Comparison of ENCODE assay signal across 12 cellular contexts in the genomic region with DNA sequence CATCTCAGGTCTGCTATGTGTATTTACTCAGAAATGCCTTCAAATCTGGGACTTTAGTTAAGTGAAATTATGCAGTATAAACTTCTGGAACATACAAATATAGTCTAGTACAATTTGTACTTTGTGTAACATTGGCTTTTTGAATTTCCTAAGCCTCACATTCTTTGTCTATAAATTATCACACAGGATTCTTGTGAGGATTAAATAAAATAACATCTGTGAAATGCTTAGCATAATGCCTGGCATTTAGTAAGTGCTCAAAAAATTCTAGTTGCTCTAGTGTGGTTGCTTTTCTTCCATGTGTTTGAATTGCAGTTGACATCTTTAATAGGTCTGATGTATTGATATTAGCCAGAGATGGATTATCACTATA. TPM values are rescaled to one million over a fixed set of nuclear protein-coding genes. Genes with fewer than 3 reads are reported as not detected.
DNase-seq lines count a peak whose midpoint lies in the region; TF ChIP-seq lines count a peak whose summit lies in the region.
"Had no signal": no experiment of that assay in that cellular context is flagged by ENCODE, and none has a peak within 500 bp of the region (broad histone marks: within the 10 kb centered on the region; RNA-seq: fewer than 3 reads in every experiment).

No MANE protein-coding gene starts in this region.

- no peaks in the 10 kb centered on the region for H3K27me3 Mint-ChIP-seq in T-helper 1 cell treated with Interleukin-12 subunit alpha and Interleukin-12 subunit beta and Interleukin-4 antibody, amounts not matched to agents 30 μg/mL and 1 μg/mL, for 36 hours (ENCODE audit: low read depth)
- H3K27me3 Mint-ChIP-seq: activated B cell treated with CpG ODN at 0.5 μM for 24 hours had no signal

- peaks cover 39% of the 10 kb centered on the region for H3K4me1 Mint-ChIP-seq in T-helper 1 cell treated with Interleukin-12 subunit alpha and Interleukin-12 subunit beta and Interleukin-4 antibody, amounts not matched to agents 30 μg/mL and 1 μg/mL, for 36 hours (ENCODE audit: low read depth)

- H3K79me2 ChIP-seq in PC-9 (ENCODE audit: low read depth), result peaks cover 57% of the 10 kb centered on the region
- peaks cover 9% of the 10 kb centered on the region for H3K79me2 ChIP-seq in hepatocyte

- H3K4me3 ChIP-seq in PC-9 (peak overlapping the region; percentile 1; the same call in 1 of the 2 replicates), hepatocyte (no peak overlapping the region)
- H3K4me3 ChIP-seq: gastroesophageal sphincter had no signal

- no peak for TF ChIP-seq CTCF in PC-9 (conservative IDR thresholded peaks at IDR 0.05)
- TF ChIP-seq CTCF in hepatocyte (IDR thresholded peaks at IDR 0.05; ENCODE audit: poor library complexity), result no peak

- H3K4me3 Mint-ChIP-seq in T-helper 1 cell treated with Interleukin-12 subunit alpha and Interleukin-12 subunit beta and Interleukin-4 antibody, amounts not matched to agents 30 μg/mL and 1 μg/mL, for 36 hours, result no peak overlapping the region
- H3K4me3 Mint-ChIP-seq: activated B cell treated with CpG ODN at 0.5 μM for 24 hours had no signal

- H3K27me3 ChIP-seq in PC-9 (ENCODE audit: insufficient read depth, low read depth) (no peaks in the 10 kb centered on the region), hepatocyte (no peaks in the 10 kb centered on the region)
- H3K27me3 ChIP-seq: gastroesophageal sphincter had no signal

- no peaks in the 10 kb centered on the region; the same call in 1 of the 2 replicates for H3K36me3 ChIP-seq in PC-9 (ENCODE audit: low read depth)
- no peaks in the 10 kb centered on the region for H3K36me3 ChIP-seq in hepatocyte (replicated peaks; ENCODE audit: insufficient read depth, low read depth)
- H3K36me3 ChIP-seq: gastroesophageal sphincter had no signal

- H3K4me2 ChIP-seq in PC-9 (peak overlapping the region; percentile 98), hepatocyte (no peak overlapping the region)

- peak overlapping the region; percentile 13 for H3K27ac Mint-ChIP-seq in T-helper 1 cell treated with Interleukin-12 subunit alpha and Interleukin-12 subunit beta and Interleukin-4 antibody, amounts not matched to agents 30 μg/mL and 1 μg/mL, for 36 hours

- CTCF ChIA-PET in PC-9 (lab: Charles Lee), result no interaction called here

- H2AFZ ChIP-seq in PC-9, result no peak overlapping the region; the same call in 1 of the 2 replicates
- H2AFZ ChIP-seq in hepatocyte, result no peak overlapping the region

- no peak for DNase-seq in T-helper 1 cell
- DNase-seq in PC-9, result no peak
- no peak for DNase-seq in hepatocyte (ENCODE audit: low spot score)
- no peak for DNase-seq in A172 (ENCODE audit: low spot score)
- DNase-seq in SHP77 treated with DMSO at 0.1 percent for 48 hours (lab: John Stamatoyannopoulos, UW), result no peak
- DNase-seq: activated B cell treated with CpG ODN at 0.5 μM for 24 hours, DMS53, left colon, MM.1S, NCI-H226 had no signal

- H4K20me1 ChIP-seq in PC-9 (ENCODE audit: insufficient read depth) (no peaks in the 10 kb centered on the region), hepatocyte (ENCODE audit: insufficient read depth, poor library complexity, severe bottlenecking) (no peaks in the 10 kb centered on the region)

- H3K9me3 Mint-ChIP-seq in T-helper 1 cell treated with Interleukin-12 subunit alpha and Interleukin-12 subunit beta and Interleukin-4 antibody, amounts not matched to agents 30 μg/mL and 1 μg/mL, for 36 hours, result no peaks in the 10 kb centered on the region
- H3K9me3 Mint-ChIP-seq: activated B cell treated with CpG ODN at 0.5 μM for 24 hours had no signal

- intact Hi-C loops in PC-9 (cut with micrococcal nuclease; ENCODE audit: unreplicated experiment), result no loop called here

- H3K4me1 ChIP-seq in PC-9 (replicated peaks; ENCODE audit: insufficient read depth) (peaks cover 31% of the 10 kb centered on the region), hepatocyte (ENCODE audit: insufficient read depth) (peaks cover 6% of the 10 kb centered on the region)

- no TSS peak for BruUV-seq in PC-9 (replicated peaks; lab: Mats Ljungman, UMichigan)

- H3K27ac ChIP-seq in PC-9, result 0 out of 2 replicates have a peak overlapping the region, but pooled peaks have one; percentile 72
- peak overlapping the region; percentile 86 for H3K27ac ChIP-seq in hepatocyte
- H3K27ac ChIP-seq: gastroesophageal sphincter had no signal

- H3K9me3 ChIP-seq in PC-9 (ENCODE audit: insufficient read depth, low read depth) (no peaks in the 10 kb centered on the region), hepatocyte (ENCODE audit: low read depth) (no peaks in the 10 kb centered on the region)
- H3K9me3 ChIP-seq: gastroesophageal sphincter had no signal

- peaks cover 27% of the 10 kb centered on the region for H3F3A ChIP-seq in PC-9 (ENCODE audit: insufficient read depth, low read depth)

- POLR2A ChIA-PET in PC-9 (lab: Charles Lee; ENCODE audit: unreplicated experiment), result interaction anchor here (0.6 kb wide), 1 partner anchor 36 kb away, joined by 4 read pairs; no protein-coding TSS in a partner anchor

- H3K36me3 Mint-ChIP-seq in T-helper 1 cell treated with Interleukin-12 subunit alpha and Interleukin-12 subunit beta and Interleukin-4 antibody, amounts not matched to agents 30 μg/mL and 1 μg/mL, for 36 hours (ENCODE audit: low read depth), result peaks cover 15% of the 10 kb centered on the region

- H3K9me2 ChIP-seq in PC-9 (ENCODE audit: insufficient read depth) (no peaks in the 10 kb centered on the region), hepatocyte (replicated peaks; ENCODE audit: insufficient read depth) (no peaks in the 10 kb centered on the region)

RNA-seq across cellular contexts. Expression of a gene that starts 2.6 kb away (rescaled TPM):
- 83.9 and 94.5 TPM in 2 replicates for total RNA-seq in PC-9 (2021)
- 9.8 and 10.6 TPM in 2 replicates for total RNA-seq in hepatocyte
- 5.2 and 5.7 TPM in 2 replicates for polyA plus RNA-seq in hepatocyte
- total RNA-seq in A172 (2014; rRNA removed; shearing (Covaris generic)), result 87.2 and 94.1 TPM in 2 replicates

RNA-seq across cellular contexts. Expression of a gene that starts 3.1 kb away (rescaled TPM):
- total RNA-seq in PC-9 (2021), result 68.6 and 71.6 TPM in 2 replicates
- total RNA-seq in hepatocyte, result 15.3 and 18.8 TPM in 2 replicates
- polyA plus RNA-seq in hepatocyte, result 74.6 and 79.5 TPM in 2 replicates
- total RNA-seq in A172 (2014; rRNA removed; shearing (Covaris generic)), result 28.3 and 29.3 TPM in 2 replicates

RNA-seq across cellular contexts. Expression of a gene that starts 25.7 kb away (rescaled TPM):
- total RNA-seq in PC-9 (2021) (112 and 170 TPM in 2 replicates), hepatocyte (332 and 390 TPM in 2 replicates)
- 141 and 158 TPM in 2 replicates for polyA plus RNA-seq in hepatocyte
- total RNA-seq in A172 (2014; rRNA removed; shearing (Covaris generic)), result 193 and 201 TPM in 2 replicates

RNA-seq across cellular contexts. Expression of a gene that starts 42.4 kb away (rescaled TPM):
- total RNA-seq in PC-9 (2021) (46.3 and 66.2 TPM in 2 replicates), hepatocyte (73.8 and 82.8 TPM in 2 replicates)
- polyA plus RNA-seq in hepatocyte, result 64.3 and 65.4 TPM in 2 replicates
- 116 and 122 TPM in 2 replicates for total RNA-seq in A172 (2014; rRNA removed; shearing (Covaris generic))
